ENCODE assay signal across 9 cellular contexts in the genomic region with DNA sequence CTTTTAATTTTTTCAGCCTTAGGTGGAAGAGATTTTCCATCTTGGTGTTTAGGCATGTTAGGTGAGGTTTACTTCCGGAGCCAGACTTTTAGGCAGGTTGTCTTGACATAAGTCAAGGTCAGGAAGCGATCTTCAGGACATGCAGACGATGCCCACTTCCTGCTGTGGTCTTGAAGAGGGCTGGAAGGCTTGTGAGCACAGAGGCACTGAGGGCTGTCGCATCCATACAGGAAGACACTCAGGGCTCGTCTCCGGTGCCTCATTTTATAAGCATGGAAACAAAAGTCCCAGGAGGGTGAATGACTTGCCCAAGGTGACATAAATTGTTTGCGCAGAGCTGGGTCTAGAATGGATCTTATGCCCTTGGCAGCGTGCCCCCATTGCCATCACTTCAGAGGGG. TPM values are rescaled to one million over a fixed set of nuclear protein-coding genes. Genes with fewer than 3 reads are reported as not detected.
A peak's percentile ranks its signal among the peaks of the same experiment; 100 is the strongest.
DNase-seq lines count a peak whose midpoint lies in the region; ATAC-seq and TF ChIP-seq lines count a peak whose summit lies in the region.
"Had no signal": no experiment of that assay in that cellular context is flagged by ENCODE, and none has a peak within 500 bp of the region (broad histone marks: within the 10 kb centered on the region; RNA-seq: fewer than 3 reads in every experiment).

No MANE protein-coding gene starts in this region.

- H3K27ac ChIP-seq in RWPE2 (ENCODE audit: poor library complexity, severe bottlenecking): peak overlapping the region; percentile 3
- peak overlapping the region in 3 of 4 donors; percentile 58 to 76 (median 75) for H3K27ac ChIP-seq in body of pancreas

- no peaks in the 10 kb centered on the region for H3K27me3 ChIP-seq in RWPE2 (ENCODE audit: insufficient read depth, poor library complexity, severe bottlenecking)
- H3K27me3 ChIP-seq in body of pancreas: no peaks in the 10 kb centered on the region

- peaks cover 10% of the 10 kb centered on the region for H3K4me1 ChIP-seq in RWPE2 (ENCODE audit: insufficient read depth, poor library complexity, severe bottlenecking)
- peaks cover 88% of the 10 kb centered on the region for H3K4me1 ChIP-seq in body of pancreas

- DNase-seq in GF-D8 (lab: John Stamatoyannopoulos, UW) (peak; percentile 44), RWPE2 (ENCODE audit: low spot score) (no peak), body of pancreas (peak in 1 of 4 donors; percentile 37), posterior vena cava (ENCODE audit: low spot score) (peak; percentile 46), NCI-H524 (lab: John Stamatoyannopoulos, UW) (no peak), RPMI8226 (no peak)
- DNase-seq: NCI-H187 had no signal

- no peak for ATAC-seq in RWPE2 (ENCODE audit: low read depth)
- ATAC-seq in body of pancreas: no peak
- ATAC-seq in GM21786 (IDR thresholded peaks at IDR 0.05; ENCODE audit: unreplicated experiment): no peak
- no peak for ATAC-seq in GM19351 (IDR thresholded peaks at IDR 0.05; ENCODE audit: unreplicated experiment)

- no peak for TF ChIP-seq POLR2A in body of pancreas (IDR thresholded peaks at IDR 0.05)

- no peak overlapping the region for H3K4me3 ChIP-seq in RWPE2 (ENCODE audit: severe bottlenecking)
- no peak overlapping the region for H3K4me3 ChIP-seq in body of pancreas

- 63 to 78% methylated on average over 7 to 8 of the region's 8 CpGs for WGBS in body of pancreas, 2 donors

- intact Hi-C loops in body of pancreas (cut with DNase I): no loop called here
- intact Hi-C loops in posterior vena cava (cut with DNase I): no loop called here

- TF ChIP-seq CTCF in RWPE2 (IDR thresholded peaks at IDR 0.05; ENCODE audit: poor library complexity, severe bottlenecking): no peak
- no peak for TF ChIP-seq CTCF in body of pancreas (IDR thresholded peaks at IDR 0.05)

- H3K36me3 ChIP-seq in RWPE2 (ENCODE audit: low read depth) (0 out of 2 replicates have a peak, but pooled peaks cover 7% of the 10 kb centered on the region), body of pancreas (replicated peaks in 1 of 2; ENCODE audit: insufficient read depth in 1 of 2, low read depth in 2 of 2) (no peaks in the 10 kb centered on the region)

- H3K9me3 ChIP-seq in RWPE2 (ENCODE audit: severe bottlenecking) (no peaks in the 10 kb centered on the region), body of pancreas (no peaks in the 10 kb centered on the region)

RNA-seq across cellular contexts. Expression of gene MARK2, which starts 30.8 kb away (rescaled TPM):
- 10 to 100 TPM; 32.2 to 33.9 TPM for total RNA-seq in body of pancreas
- 10 to 100 TPM; 20.5 to 24.5 TPM for total RNA-seq in posterior vena cava

RNA-seq across cellular contexts. Expression of gene RCOR2, which starts 47.3 kb away (rescaled TPM):
- total RNA-seq in body of pancreas (under 1 TPM; 0.26 to 0.33 TPM), posterior vena cava (1 to 10 TPM in 1 of 2 donors, under 1 TPM in 1; 0.95 to 2.7 TPM)

RNA-seq across cellular contexts. Expression of gene SPINDOC, which starts 56.4 kb away (rescaled TPM):
- total RNA-seq in body of pancreas: 10 to 100 TPM in 1 of 2 donors, 1 to 10 TPM in 1; 3.6 to 16.2 TPM
- 10 to 100 TPM; 11.8 to 15.1 TPM for total RNA-seq in posterior vena cava

Comparison
In these comparisons a context has a peak if more than half of its experiments do, and no peak if none do; other contexts are left out.
1. DNase-seq: peak in GF-D8 (single experiment) and posterior vena cava (single experiment); none in RWPE2 (single experiment), NCI-H524 (0 of 2) and RPMI8226 (single experiment).